In genomic region chr20:63064745-63065711, GRCh38 we compare ENCODE assay signal across 24 cellular contexts. TPM values are rescaled to one million over a fixed set of nuclear protein-coding genes. Genes with fewer than 3 reads are reported as not detected.
A peak's percentile ranks its signal among the peaks of the same experiment; 100 is the strongest.
DNase-seq lines count a peak whose midpoint lies in the region; ATAC-seq and TF ChIP-seq lines count a peak whose summit lies in the region.
"Had no signal": no experiment of that assay in that cellular context is flagged by ENCODE, and none has a peak within 500 bp of the region (broad histone marks: within the 10 kb centered on the region; RNA-seq: fewer than 3 reads in every experiment).

No MANE protein-coding gene starts in this region.

- no peaks in the 10 kb centered on the region for H3K36me3 Mint-ChIP-seq in activated CD8-positive, alpha-beta memory T cell treated with anti-CD3 and anti-CD28 coated beads, Interleukin-2, amount 10 ng/mL, durations not matched to agents 7 days and 5 days
- H3K36me3 Mint-ChIP-seq: stimulated activated effector memory CD8-positive, alpha-beta T cell treated with anti-CD3 and anti-CD28 coated beads, Interleukin-12 subunit alpha, Interleukin-12 subunit beta, amount 100 ng/mL, for 72 hours had no signal

- ATAC-seq in activated CD8-positive, alpha-beta memory T cell treated with anti-CD3 and anti-CD28 coated beads, Interleukin-2, amount 10 ng/mL, durations not matched to agents 7 days and 5 days, result no peak
- ATAC-seq: activated T-helper 17 cell treated with anti-CD3 and anti-CD28 coated beads, Interleukin-2, amount 50 U/mL, for 72 hours; stimulated activated effector memory CD8-positive, alpha-beta T cell treated with anti-CD3 and anti-CD28 coated beads, Interleukin-12 subunit alpha, Interleukin-12 subunit beta, amount 100 ng/mL, for 72 hours had no signal

- no peaks in the 10 kb centered on the region for H3K4me1 Mint-ChIP-seq in activated CD8-positive, alpha-beta memory T cell treated with anti-CD3 and anti-CD28 coated beads, Interleukin-2, amount 10 ng/mL, durations not matched to agents 7 days and 5 days
- H3K4me1 Mint-ChIP-seq: activated B cell treated with CpG ODN at 0.5 μM for 24 hours; activated T-helper 17 cell treated with anti-CD3 and anti-CD28 coated beads, Interleukin-2, amount 50 U/mL, for 72 hours; stimulated activated effector memory CD8-positive, alpha-beta T cell treated with anti-CD3 and anti-CD28 coated beads, Interleukin-12 subunit alpha, Interleukin-12 subunit beta, amount 100 ng/mL, for 72 hours had no signal

- H3K27ac ChIP-seq in Peyer's patch, result no peak overlapping the region
- no peak overlapping the region for H3K27ac ChIP-seq in left ventricle myocardium inferior (replicated peaks)
- H3K27ac ChIP-seq: A549, colonic mucosa, hepatocyte, SJCRH30 had no signal

- peaks cover 8% of the 10 kb centered on the region for H3K9me3 Mint-ChIP-seq in activated CD8-positive, alpha-beta memory T cell treated with anti-CD3 and anti-CD28 coated beads, Interleukin-2, amount 10 ng/mL, durations not matched to agents 7 days and 5 days (ENCODE audit: low read depth)
- H3K9me3 Mint-ChIP-seq: activated B cell treated with CpG ODN at 0.5 μM for 24 hours; activated T-helper 17 cell treated with anti-CD3 and anti-CD28 coated beads, Interleukin-2, amount 50 U/mL, for 72 hours; CD4-positive, alpha-beta T cell; stimulated activated effector memory CD8-positive, alpha-beta T cell treated with anti-CD3 and anti-CD28 coated beads, Interleukin-12 subunit alpha, Interleukin-12 subunit beta, amount 100 ng/mL, for 72 hours had no signal

- no peaks in the 10 kb centered on the region for H3K36me3 ChIP-seq in Peyer's patch
- H3K36me3 ChIP-seq in left ventricle myocardium inferior, result no peaks in the 10 kb centered on the region
- H3K36me3 ChIP-seq: colonic mucosa, SJCRH30 had no signal

- DNase-seq in activated CD8-positive, alpha-beta memory T cell treated with anti-CD3 and anti-CD28 coated beads, Interleukin-2, amount 50 U/mL, for 48 hours, result peak; percentile 35
- DNase-seq in activated CD8-positive, alpha-beta memory T cell treated with anti-CD3 and anti-CD28 coated beads, Interleukin-2, amount 10 ng/mL, durations not matched to agents 7 days and 5 days, result no peak
- DNase-seq in Peyer's patch (peak in 2 of 3 donors; percentile 25 to 27), left ventricle myocardium inferior (peak; percentile 6), posterior vena cava (ENCODE audit: low spot score) (peak; percentile 60), NCI-H2227 treated with DMSO at 0.1 percent for 48 hours (lab: John Stamatoyannopoulos, UW) (no peak), NCI-H2107 treated with DMSO at 0.1 percent for 48 hours (lab: John Stamatoyannopoulos, UW; ENCODE audit: unreplicated experiment) (no peak), foreskin fibroblast (no peak)
- DNase-seq: activated B cell treated with CpG ODN at 0.5 μM for 24 hours; activated CD8-positive, alpha-beta memory T cell treated with anti-CD3 and anti-CD28 coated beads for 24 hours; colonic mucosa; DMS53; GOT3; IMR-90; NCI-H1694; NCI-H345; SJCRH30 had no signal

- H3K9me3 ChIP-seq in Peyer's patch (no peaks in the 10 kb centered on the region), left ventricle myocardium inferior (replicated peaks) (no peaks in the 10 kb centered on the region)
- H3K9me3 ChIP-seq: A549, colonic mucosa, SJCRH30 had no signal

- TF ChIP-seq CTCF in Peyer's patch (IDR thresholded peaks at IDR 0.05) (no peak), left ventricle myocardium inferior (IDR thresholded peaks at IDR 0.05; ENCODE audit: borderline replicate concordance) (no peak), foreskin fibroblast (IDR thresholded peaks at IDR 0.05; ENCODE audit: low read depth, low read length) (no peak)

- no peak overlapping the region for H3K27ac Mint-ChIP-seq in activated CD8-positive, alpha-beta memory T cell treated with anti-CD3 and anti-CD28 coated beads, Interleukin-2, amount 10 ng/mL, durations not matched to agents 7 days and 5 days
- H3K27ac Mint-ChIP-seq: activated B cell treated with CpG ODN at 0.5 μM for 24 hours; activated T-helper 17 cell treated with anti-CD3 and anti-CD28 coated beads, Interleukin-2, amount 50 U/mL, for 72 hours; CD4-positive, alpha-beta T cell; stimulated activated effector memory CD8-positive, alpha-beta T cell treated with anti-CD3 and anti-CD28 coated beads, Interleukin-12 subunit alpha, Interleukin-12 subunit beta, amount 100 ng/mL, for 72 hours had no signal

- TF ChIP-seq POLR2A in Peyer's patch (IDR thresholded peaks at IDR 0.05), result no peak

- no peak overlapping the region for H3K4me3 ChIP-seq in Peyer's patch
- H3K4me3 ChIP-seq in left ventricle myocardium inferior, result no peak overlapping the region
- no peak overlapping the region for H3K4me3 ChIP-seq in foreskin fibroblast (ENCODE audit: low read depth in 1 of 2, low read length in 2 of 2)
- H3K4me3 ChIP-seq: A549, colonic mucosa, hepatocyte, SJCRH30 had no signal

- H3K27me3 ChIP-seq in Peyer's patch (no peaks in the 10 kb centered on the region), left ventricle myocardium inferior (ENCODE audit: low read depth) (peaks cover 87% of the 10 kb centered on the region)
- H3K27me3 ChIP-seq: colonic mucosa, hepatocyte had no signal

- H3K4me3 Mint-ChIP-seq in activated CD8-positive, alpha-beta memory T cell treated with anti-CD3 and anti-CD28 coated beads, Interleukin-2, amount 10 ng/mL, durations not matched to agents 7 days and 5 days, result no peak overlapping the region
- H3K4me3 Mint-ChIP-seq: activated B cell treated with CpG ODN at 0.5 μM for 24 hours; activated T-helper 17 cell treated with anti-CD3 and anti-CD28 coated beads, Interleukin-2, amount 50 U/mL, for 72 hours; CD4-positive, alpha-beta T cell; stimulated activated effector memory CD8-positive, alpha-beta T cell treated with anti-CD3 and anti-CD28 coated beads, Interleukin-12 subunit alpha, Interleukin-12 subunit beta, amount 100 ng/mL, for 72 hours had no signal

- CTCF ChIA-PET in activated CD8-positive, alpha-beta memory T cell treated with anti-CD3 and anti-CD28 coated beads, Interleukin-2, amount 10 ng/mL, durations not matched to agents 7 days and 5 days (lab: Charles Lee), result no interaction called here

- no peaks in the 10 kb centered on the region for H3K27me3 Mint-ChIP-seq in activated CD8-positive, alpha-beta memory T cell treated with anti-CD3 and anti-CD28 coated beads, Interleukin-2, amount 10 ng/mL, durations not matched to agents 7 days and 5 days

- intact Hi-C loops in left ventricle myocardium inferior (cut with micrococcal nuclease), result no loop called here
- intact Hi-C loops in posterior vena cava (cut with DNase I), result no loop called here

- no peaks in the 10 kb centered on the region for H3K4me1 ChIP-seq in Peyer's patch
- peaks cover 8% of the 10 kb centered on the region for H3K4me1 ChIP-seq in left ventricle myocardium inferior
- H3K4me1 ChIP-seq: A549, colonic mucosa had no signal

RNA-seq across cellular contexts. Expression of gene BHLHE23, which starts 58.3 kb away (rescaled TPM):
- total RNA-seq in activated CD8-positive, alpha-beta memory T cell treated with anti-CD3 and anti-CD28 coated beads, Interleukin-2, amount 10 ng/mL, durations not matched to agents 7 days and 5 days, result not detected
- total RNA-seq in Peyer's patch, result not detected
- not detected for total RNA-seq in left ventricle myocardium inferior
- total RNA-seq in posterior vena cava, result not detected
- total RNA-seq: activated B cell treated with CpG ODN at 0.5 μM for 24 hours; activated T-helper 17 cell treated with anti-CD3 and anti-CD28 coated beads, Interleukin-2, amount 50 U/mL, for 72 hours; astrocyte; CD4-positive, alpha-beta T cell; colonic mucosa; hepatocyte; IMR-90; MCF 10A; SJCRH30 had no signal

Comparison
In these comparisons a context has a peak if more than half of its experiments do, and no peak if none do; other contexts are left out.
1. DNase-seq: peak in activated CD8-positive, alpha-beta memory T cell treated with anti-CD3 and anti-CD28 coated beads, Interleukin-2, amount 50 U/mL, for 48 hours (single experiment), Peyer's patch (2 of 3), left ventricle myocardium inferior (single experiment) and posterior vena cava (single experiment); none in activated CD8-positive, alpha-beta memory T cell treated with anti-CD3 and anti-CD28 coated beads, Interleukin-2, amount 10 ng/mL, durations not matched to agents 7 days and 5 days (single experiment), NCI-H2227 treated with DMSO at 0.1 percent for 48 hours (single experiment), NCI-H2107 treated with DMSO at 0.1 percent for 48 hours (single experiment) and foreskin fibroblast (0 of 2).